In genomic region chr3:125317761-125318496, GRCh38 we compare ENCODE assay signal across 15 cellular contexts. TPM values are rescaled to one million over a fixed set of nuclear protein-coding genes. Genes with fewer than 3 reads are reported as not detected.
A peak's percentile ranks its signal among the peaks of the same experiment; 100 is the strongest.
DNase-seq lines count a peak whose midpoint lies in the region; ATAC-seq and TF ChIP-seq lines count a peak whose summit lies in the region.
"Had no signal": no experiment of that assay in that cellular context is flagged by ENCODE, and none has a peak within 500 bp of the region (broad histone marks: within the 10 kb centered on the region; RNA-seq: fewer than 3 reads in every experiment).

No MANE protein-coding gene starts in this region.

- CTCF ChIA-PET in naive thymus-derived CD4-positive, alpha-beta T cell (lab: Charles Lee) = interaction anchor here (0.8 kb wide), 1 partner anchor 532 kb away, joined by 3 read pairs; no protein-coding TSS in a partner anchor
- CTCF ChIA-PET in CD4-positive, alpha-beta memory T cell (lab: Charles Lee; ENCODE audit: partially characterized antibody) = interaction anchor here (0.9 kb wide), 1 partner anchor 11 kb away, joined by 3 read pairs; no protein-coding TSS in a partner anchor

- DNase-seq in ELR (ENCODE audit: low read depth) (peak; percentile 77), endodermal cell (no peak), NCI-H2081 (lab: John Stamatoyannopoulos, UW) (no peak), NCI-H226 (no peak)
- DNase-seq in naive thymus-derived CD4-positive, alpha-beta T cell = no peak
- no peak for DNase-seq in CD4-positive, alpha-beta memory T cell
- DNase-seq in stimulated activated naive B cell treated with anti-CD40 and anti-IgM and Interleukin-4, amounts not matched to agents 10 μg/mL and 1 μg/mL and 100 μg/mL, for 72 hours = no peak
- DNase-seq: activated CD4-positive, CD25-positive, alpha-beta regulatory T cell; NCI-H1694 treated with DMSO at 0.1 percent for 48 hours; NK-92 treated with Interleukin-12 subunit alpha and Interleukin-12 subunit beta, amount 100 ng/mL, for 24 hours; transverse colon had no signal

- WGBS in endodermal cell (ENCODE audit: insufficient coverage in 1 of 2, insufficient read length in 1 of 2), 2 experiments = 100% methylated on average over 1 of the region's 1 CpG; no CpG with 5 or more reads in 1 of the 2 experiments

- no peaks in the 10 kb centered on the region for H3K27me3 Mint-ChIP-seq in endodermal cell (ENCODE audit: insufficient read depth)
- no peaks in the 10 kb centered on the region for H3K27me3 Mint-ChIP-seq in naive thymus-derived CD4-positive, alpha-beta T cell
- H3K27me3 Mint-ChIP-seq in CD4-positive, alpha-beta memory T cell = no peaks in the 10 kb centered on the region
- no peaks in the 10 kb centered on the region for H3K27me3 Mint-ChIP-seq in stimulated activated naive B cell treated with anti-CD40 and anti-IgM and Interleukin-4, amounts not matched to agents 10 μg/mL and 1 μg/mL and 100 μg/mL, for 72 hours

- POLR2A ChIA-PET in naive thymus-derived CD4-positive, alpha-beta T cell (lab: Charles Lee) = interaction anchor here (0.5 kb wide), 1 partner anchor 597 kb away, joined by 3 read pairs; no protein-coding TSS in a partner anchor
- POLR2A ChIA-PET in CD4-positive, alpha-beta memory T cell (lab: Charles Lee; ENCODE audit: partially characterized antibody) = interaction anchor here (0.9 kb wide), 1 partner anchor 57 kb away, joined by 6 read pairs; the partner anchor contains the start of gene ZNF148

- H3K9ac ChIP-seq in HUES48 (ENCODE audit: low read depth, low read length) (no peak overlapping the region), endodermal cell (ENCODE audit: extremely low read depth, low read length, poor library complexity, severe bottlenecking) (no peak overlapping the region)
- H3K9ac ChIP-seq: parathyroid adenoma had no signal

- no peak overlapping the region for H3K4me3 Mint-ChIP-seq in endodermal cell
- H3K4me3 Mint-ChIP-seq in naive thymus-derived CD4-positive, alpha-beta T cell = no peak overlapping the region
- no peak overlapping the region for H3K4me3 Mint-ChIP-seq in CD4-positive, alpha-beta memory T cell
- no peak overlapping the region for H3K4me3 Mint-ChIP-seq in stimulated activated naive B cell treated with anti-CD40 and anti-IgM and Interleukin-4, amounts not matched to agents 10 μg/mL and 1 μg/mL and 100 μg/mL, for 72 hours

- no peaks in the 10 kb centered on the region for H3K27me3 ChIP-seq in HUES48 (ENCODE audit: control insufficient read depth, insufficient read depth, low read length)
- no peaks in the 10 kb centered on the region for H3K27me3 ChIP-seq in endodermal cell (ENCODE audit: control insufficient read depth, insufficient read depth, low read length, poor library complexity, severe bottlenecking)
- H3K27me3 ChIP-seq in naive thymus-derived CD4-positive, alpha-beta T cell (ENCODE audit: control insufficient read depth in 2 of 2, insufficient read depth in 2 of 2, low read length in 2 of 2) = no peaks in the 10 kb centered on the region
- no peaks in the 10 kb centered on the region for H3K27me3 ChIP-seq in CD4-positive, alpha-beta memory T cell (ENCODE audit: insufficient read depth, low read length)
- H3K27me3 ChIP-seq: transverse colon had no signal

- H3K9me3 ChIP-seq in HUES48 (ENCODE audit: control insufficient read depth, insufficient read depth, low read length) (no peaks in the 10 kb centered on the region), endodermal cell (ENCODE audit: control insufficient read depth, low read length) (no peaks in the 10 kb centered on the region)
- no peaks in the 10 kb centered on the region for H3K9me3 ChIP-seq in naive thymus-derived CD4-positive, alpha-beta T cell (ENCODE audit: control insufficient read depth in 2 of 3, low read length in 3 of 3)
- H3K9me3 ChIP-seq in CD4-positive, alpha-beta memory T cell (ENCODE audit: control insufficient read depth in 1 of 2, low read length in 2 of 2) = no peaks in the 10 kb centered on the region
- H3K9me3 ChIP-seq: transverse colon had no signal

- peak overlapping the region; percentile 56 for H3K27ac Mint-ChIP-seq in endodermal cell
- peak overlapping the region in 6 of 9 donors; percentile 6 to 65 (median 41) for H3K27ac Mint-ChIP-seq in naive thymus-derived CD4-positive, alpha-beta T cell
- H3K27ac Mint-ChIP-seq in CD4-positive, alpha-beta memory T cell = peak overlapping the region in 2 of 7 donors; percentile 29 to 42
- H3K27ac Mint-ChIP-seq in stimulated activated naive B cell treated with anti-CD40 and anti-IgM and Interleukin-4, amounts not matched to agents 10 μg/mL and 1 μg/mL and 100 μg/mL, for 72 hours = no peak overlapping the region

- ATAC-seq in naive thymus-derived CD4-positive, alpha-beta T cell = no peak
- no peak for ATAC-seq in stimulated activated naive B cell treated with anti-CD40 and anti-IgM and Interleukin-4, amounts not matched to agents 10 μg/mL and 1 μg/mL and 100 μg/mL, for 72 hours (replicated peaks)
- ATAC-seq: K562 had no signal

- H3K27ac ChIP-seq in HUES48 (ENCODE audit: low read depth, low read length) (peak overlapping the region; percentile 52), endodermal cell (ENCODE audit: low read depth, low read length) (peak overlapping the region; percentile 19)
- no peak overlapping the region for H3K27ac ChIP-seq in naive thymus-derived CD4-positive, alpha-beta T cell (ENCODE audit: low read depth, low read length)
- H3K27ac ChIP-seq in CD4-positive, alpha-beta memory T cell (ENCODE audit: low read depth, low read length) = no peak overlapping the region
- H3K27ac ChIP-seq: parathyroid adenoma, transverse colon had no signal

- H3K4me1 ChIP-seq in HUES48 (ENCODE audit: control insufficient read depth, insufficient read depth, low read length) (peaks cover 14% of the 10 kb centered on the region), endodermal cell (ENCODE audit: control insufficient read depth, insufficient read depth, low read length) (no peaks in the 10 kb centered on the region)
- no peaks in the 10 kb centered on the region for H3K4me1 ChIP-seq in naive thymus-derived CD4-positive, alpha-beta T cell (ENCODE audit: control insufficient read depth in 2 of 2, insufficient read depth in 2 of 2, low read length in 2 of 2)
- H3K4me1 ChIP-seq in CD4-positive, alpha-beta memory T cell (ENCODE audit: insufficient read depth, low read length) = peaks cover 4% of the 10 kb centered on the region
- H3K4me1 ChIP-seq: parathyroid adenoma had no signal

- H3K36me3 Mint-ChIP-seq in endodermal cell (ENCODE audit: low read depth) = peaks cover 28% of the 10 kb centered on the region
- peaks cover 9 to 53% (median 28%) of the 10 kb centered on the region in 5 donors for H3K36me3 Mint-ChIP-seq in naive thymus-derived CD4-positive, alpha-beta T cell
- H3K36me3 Mint-ChIP-seq in CD4-positive, alpha-beta memory T cell = peaks cover 23 to 34% of the 10 kb centered on the region in 2 donors
- peaks cover 20 to 37% of the 10 kb centered on the region in 2 donors for H3K36me3 Mint-ChIP-seq in stimulated activated naive B cell treated with anti-CD40 and anti-IgM and Interleukin-4, amounts not matched to agents 10 μg/mL and 1 μg/mL and 100 μg/mL, for 72 hours

- peaks cover 18% of the 10 kb centered on the region for H3K36me3 ChIP-seq in HUES48 (ENCODE audit: control insufficient read depth, insufficient read depth, low read length)
- H3K36me3 ChIP-seq in endodermal cell (ENCODE audit: control insufficient read depth, insufficient read depth, low read length) = peaks cover 35% of the 10 kb centered on the region
- peaks cover 0 to 13% (median 4%) of the 10 kb centered on the region in 3 experiments for H3K36me3 ChIP-seq in naive thymus-derived CD4-positive, alpha-beta T cell (ENCODE audit: control insufficient read depth in 2 of 3, insufficient read depth in 3 of 3, low read length in 3 of 3)
- H3K36me3 ChIP-seq in CD4-positive, alpha-beta memory T cell (ENCODE audit: insufficient read depth, low read length) = peaks cover 11% of the 10 kb centered on the region

- intact Hi-C loops in naive thymus-derived CD4-positive, alpha-beta T cell (cut with micrococcal nuclease) = no loop called here
- intact Hi-C loops in CD4-positive, alpha-beta memory T cell (cut with micrococcal nuclease) = no loop called here

- H3K4me3 ChIP-seq in HUES48 (ENCODE audit: low read depth, low read length) (no peak overlapping the region), endodermal cell (ENCODE audit: low read length) (no peak overlapping the region)
- no peak overlapping the region for H3K4me3 ChIP-seq in naive thymus-derived CD4-positive, alpha-beta T cell (ENCODE audit: low read length)
- H3K4me3 ChIP-seq in CD4-positive, alpha-beta memory T cell (ENCODE audit: low read length in 2 of 2) = no peak overlapping the region
- H3K4me3 ChIP-seq: K562, lung, transverse colon had no signal

- TF ChIP-seq CTCF in endodermal cell (conservative IDR thresholded peaks at IDR 0.05) = no peak

- H3K9me3 Mint-ChIP-seq in endodermal cell = no peaks in the 10 kb centered on the region
- H3K9me3 Mint-ChIP-seq in naive thymus-derived CD4-positive, alpha-beta T cell = peaks cover 0 to 4% (median 0%) of the 10 kb centered on the region in 11 donors
- no peaks in the 10 kb centered on the region for H3K9me3 Mint-ChIP-seq in CD4-positive, alpha-beta memory T cell
- H3K9me3 Mint-ChIP-seq in stimulated activated naive B cell treated with anti-CD40 and anti-IgM and Interleukin-4, amounts not matched to agents 10 μg/mL and 1 μg/mL and 100 μg/mL, for 72 hours = peaks cover 0 to 3% of the 10 kb centered on the region in 2 donors

- H3K4me1 Mint-ChIP-seq in endodermal cell = peaks cover 20% of the 10 kb centered on the region
- H3K4me1 Mint-ChIP-seq in naive thymus-derived CD4-positive, alpha-beta T cell = peaks cover 5 to 51% (median 26%) of the 10 kb centered on the region in 7 donors
- peaks cover 6 to 15% (median 10%) of the 10 kb centered on the region in 4 donors for H3K4me1 Mint-ChIP-seq in CD4-positive, alpha-beta memory T cell
- peaks cover 19 to 43% of the 10 kb centered on the region in 2 donors for H3K4me1 Mint-ChIP-seq in stimulated activated naive B cell treated with anti-CD40 and anti-IgM and Interleukin-4, amounts not matched to agents 10 μg/mL and 1 μg/mL and 100 μg/mL, for 72 hours

RNA-seq across cellular contexts. Expression of gene ZNF148, which starts 57.2 kb away (rescaled TPM):
- total RNA-seq in endodermal cell = 10 to 100 TPM; 33.8 to 37.8 TPM
- 20.2 TPM for polyA plus RNA-seq in endodermal cell (2013, experiment 1 of 2)
- 20.1 TPM for polyA plus RNA-seq in endodermal cell (2013, experiment 2 of 2)
- 10 to 100 TPM; 36.3 to 69.6 (median 53.2) TPM for total RNA-seq in naive thymus-derived CD4-positive, alpha-beta T cell
- 100 to 1,000 TPM in 1 of 2 donors, 10 to 100 TPM in 1; 90.4 to 101 TPM for polyA plus RNA-seq in naive thymus-derived CD4-positive, alpha-beta T cell
- total RNA-seq in CD4-positive, alpha-beta memory T cell = 10 to 100 TPM; 60.6 to 61.4 TPM
- polyA plus RNA-seq in CD4-positive, alpha-beta memory T cell = 10 to 100 TPM; 66.6 to 74.7 TPM

Comparison
In these comparisons a context has a peak if more than half of its experiments do, and no peak if none do; other contexts are left out.
1. H3K27ac ChIP-seq: peak in HUES48 (single experiment) and endodermal cell (single experiment); none in naive thymus-derived CD4-positive, alpha-beta T cell (single experiment) and CD4-positive, alpha-beta memory T cell (single experiment).